ENCODE assay signal across 8 cellular contexts in genomic region chr19:13441810-13442512, GRCh38.
DNase-seq lines count a peak whose midpoint lies in the region; ATAC-seq and TF ChIP-seq lines count a peak whose summit lies in the region.

No MANE protein-coding gene starts in this region.

- H4K8ac ChIP-seq in mesendoderm (ENCODE audit: low read depth, low read length), result no peak overlapping the region

- H3K27ac Mint-ChIP-seq in GM23338, result no peak overlapping the region
- no peak overlapping the region for H3K27ac Mint-ChIP-seq in stimulated activated memory B cell treated with anti-CD40 and anti-IgM and Interleukin-4, amounts not matched to agents 10 μg/mL and 1 μg/mL and 100 μg/mL, for 72 hours

- H3K18ac ChIP-seq in mesendoderm (ENCODE audit: low read length), result no peak overlapping the region

- H3K4me3 ChIP-seq in GM23338, result no peak overlapping the region
- no peak overlapping the region for H3K4me3 ChIP-seq in SJCRH30
- no peak overlapping the region for H3K4me3 ChIP-seq in adipocyte (ENCODE audit: low read length)
- H3K4me3 ChIP-seq in mesendoderm (ENCODE audit: low read length), result no peak overlapping the region

- H3K56ac ChIP-seq in mesendoderm (ENCODE audit: low read length), result no peak overlapping the region

- no peak overlapping the region for H4K5ac ChIP-seq in mesendoderm (ENCODE audit: low read length)

- H3K4me2 ChIP-seq in GM23338 (no peak overlapping the region), mesendoderm (ENCODE audit: low read length) (no peak overlapping the region)

- H3K9ac ChIP-seq in adipocyte (ENCODE audit: low read length) (no peak overlapping the region), mesendoderm (ENCODE audit: low read length) (no peak overlapping the region)

- DNase-seq in GM23338 (ENCODE audit: low spot score), result peak; percentile 94
- DNase-seq in SJCRH30, result peak; percentile 65 to 83
- DNase-seq in adipocyte (ENCODE audit: low read depth), result peak; percentile 67
- peak; percentile 78 for DNase-seq in mesendoderm
- DNase-seq in SIG-M5 (lab: John Stamatoyannopoulos, UW), result no peak
- DNase-seq in NCI-H1436 treated with DMSO at 0.1 percent for 48 hours (lab: John Stamatoyannopoulos, UW), result no peak

- peaks cover 8% of the 10 kb centered on the region; the same call in 2 of the 3 replicates for H3K36me3 Mint-ChIP-seq in GM23338 (ENCODE audit: low read depth)
- H3K36me3 Mint-ChIP-seq in stimulated activated memory B cell treated with anti-CD40 and anti-IgM and Interleukin-4, amounts not matched to agents 10 μg/mL and 1 μg/mL and 100 μg/mL, for 72 hours, result no peaks in the 10 kb centered on the region

- H3K27ac ChIP-seq in GM23338 (ENCODE audit: low read depth), result no peak overlapping the region
- H3K27ac ChIP-seq in SJCRH30, result no peak overlapping the region
- no peak overlapping the region for H3K27ac ChIP-seq in mesendoderm (ENCODE audit: low read depth, low read length)

- ATAC-seq in GM23338 (peak; percentile 97), HG02884 (IDR thresholded peaks at IDR 0.05; ENCODE audit: unreplicated experiment) (no peak)
- no peak for ATAC-seq in stimulated activated memory B cell treated with anti-CD40 and anti-IgM and Interleukin-4, amounts not matched to agents 10 μg/mL and 1 μg/mL and 100 μg/mL, for 72 hours

- H3K4me1 Mint-ChIP-seq in GM23338, result no peaks in the 10 kb centered on the region
- H3K4me1 Mint-ChIP-seq in stimulated activated memory B cell treated with anti-CD40 and anti-IgM and Interleukin-4, amounts not matched to agents 10 μg/mL and 1 μg/mL and 100 μg/mL, for 72 hours, result no peaks in the 10 kb centered on the region

- H3K4ac ChIP-seq in mesendoderm (ENCODE audit: low read depth, low read length), result no peak overlapping the region

- H3K79me2 ChIP-seq in GM23338 (replicated peaks; ENCODE audit: insufficient read depth) (no peaks in the 10 kb centered on the region), mesendoderm (ENCODE audit: control insufficient read depth, insufficient read depth, low read length) (no peaks in the 10 kb centered on the region)

- no peak overlapping the region for H2AFZ ChIP-seq in GM23338

- H2BK5ac ChIP-seq in mesendoderm (ENCODE audit: low read length), result no peak overlapping the region

- H3K9me3 Mint-ChIP-seq in GM23338, result no peaks in the 10 kb centered on the region
- peaks cover 7% of the 10 kb centered on the region for H3K9me3 Mint-ChIP-seq in stimulated activated memory B cell treated with anti-CD40 and anti-IgM and Interleukin-4, amounts not matched to agents 10 μg/mL and 1 μg/mL and 100 μg/mL, for 72 hours

- H3K4me3 Mint-ChIP-seq in GM23338, result no peak overlapping the region
- no peak overlapping the region for H3K4me3 Mint-ChIP-seq in stimulated activated memory B cell treated with anti-CD40 and anti-IgM and Interleukin-4, amounts not matched to agents 10 μg/mL and 1 μg/mL and 100 μg/mL, for 72 hours

- no CpG with 5 or more reads among the region's 10 CpGs for WGBS in mesendoderm (ENCODE audit: extremely low coverage, insufficient coverage, low lambda C conversion rate)

- no peak overlapping the region for H3K23ac ChIP-seq in mesendoderm (ENCODE audit: low read length)

- H3K27me3 Mint-ChIP-seq in GM23338 (ENCODE audit: insufficient read depth, low read depth, poor library complexity), result peaks cover 6% of the 10 kb centered on the region
- H3K27me3 Mint-ChIP-seq in stimulated activated memory B cell treated with anti-CD40 and anti-IgM and Interleukin-4, amounts not matched to agents 10 μg/mL and 1 μg/mL and 100 μg/mL, for 72 hours, result peaks cover 16% of the 10 kb centered on the region

- no peak for TF ChIP-seq CTCF in GM23338 (conservative IDR thresholded peaks at IDR 0.05; ENCODE audit: low read depth in 2 of 2)

- H3K36me3 ChIP-seq in GM23338 (ENCODE audit: insufficient read depth) (no peaks in the 10 kb centered on the region), SJCRH30 (no peaks in the 10 kb centered on the region), adipocyte (ENCODE audit: control insufficient read depth, insufficient read depth, low read length, severe bottlenecking) (no peaks in the 10 kb centered on the region), mesendoderm (ENCODE audit: control insufficient read depth, insufficient read depth, low read length) (no peaks in the 10 kb centered on the region)

- no peak overlapping the region for H2BK15ac ChIP-seq in mesendoderm (replicated peaks; ENCODE audit: low read depth)

- no peak overlapping the region for H2BK120ac ChIP-seq in mesendoderm (ENCODE audit: low read depth, low read length)

- no peaks in the 10 kb centered on the region for H3K9me2 ChIP-seq in GM23338 (ENCODE audit: insufficient read depth)

- peaks cover 16% of the 10 kb centered on the region for H4K20me1 ChIP-seq in GM23338 (replicated peaks; ENCODE audit: insufficient read depth)

- H3K27me3 ChIP-seq in GM23338 (ENCODE audit: insufficient read depth), result no peaks in the 10 kb centered on the region
- no peaks in the 10 kb centered on the region for H3K27me3 ChIP-seq in SJCRH30
- no peaks in the 10 kb centered on the region for H3K27me3 ChIP-seq in adipocyte (replicated peaks; ENCODE audit: control insufficient read depth, insufficient read depth, low read length)
- H3K27me3 ChIP-seq in mesendoderm (ENCODE audit: insufficient read depth, low read length, poor library complexity), result no peaks in the 10 kb centered on the region

- H3K9me3 ChIP-seq in SJCRH30 (replicated peaks) (no peaks in the 10 kb centered on the region), adipocyte (ENCODE audit: control insufficient read depth, low read length) (no peaks in the 10 kb centered on the region)

- H3K4me1 ChIP-seq in GM23338 (ENCODE audit: insufficient read depth) (no peaks in the 10 kb centered on the region), SJCRH30 (no peaks in the 10 kb centered on the region), adipocyte (ENCODE audit: control insufficient read depth, insufficient read depth, low read length) (no peaks in the 10 kb centered on the region), mesendoderm (ENCODE audit: control insufficient read depth, low read depth, low read length) (no peaks in the 10 kb centered on the region)

- H3F3A ChIP-seq in GM23338 (replicated peaks; ENCODE audit: low read depth), result 0 out of 2 replicates have a peak, but pooled peaks cover 3% of the 10 kb centered on the region

- no peaks in the 10 kb centered on the region for H3K79me1 ChIP-seq in mesendoderm (ENCODE audit: low read length)

- H2AK5ac ChIP-seq in mesendoderm (ENCODE audit: low read length), result no peak overlapping the region

TF ChIP-seq in GM23338, 12 proteins besides CTCF, POLR2A, EP300 and RAD21 (continues in another document):
- TF ChIP-seq JUNB (IDR thresholded peaks at IDR 0.05; ENCODE audit: unreplicated experiment), result no peak
- peak; percentile 96 for TF ChIP-seq REST (IDR thresholded peaks at IDR 0.05; ENCODE audit: unreplicated experiment)

Comparison
In these comparisons a context has a peak if more than half of its experiments do, and no peak if none do; other contexts are left out.
1. DNase-seq: peak in GM23338 (single experiment), SJCRH30 (2 of 2), adipocyte (single experiment) and mesendoderm (single experiment); none in SIG-M5 (single experiment) and NCI-H1436 treated with DMSO at 0.1 percent for 48 hours (single experiment).